Comparison of ENCODE assay signal across 8 cellular contexts in genomic region chr2:241860184-241861078, GRCh38. TPM values are rescaled to one million over a fixed set of nuclear protein-coding genes. Genes with fewer than 3 reads are reported as not detected.
DNase-seq lines count a peak whose midpoint lies in the region; ATAC-seq, FAIRE-seq and TF ChIP-seq lines count a peak whose summit lies in the region.

No MANE protein-coding gene starts in this region.

- 76% methylated on average over 10 of the region's 10 CpGs for WGBS in GM12878 (ENCODE audit: insufficient coverage, insufficient replicate concordance, low lambda C conversion rate, missing lambda C conversion rate)

- no peak for FAIRE-seq in GM12878 (lab: Jason Lieb, UNC)

- H3K4me1 ChIP-seq in GM12878 (ENCODE audit: control insufficient read depth, insufficient read depth, low read length): peaks cover 45% of the 10 kb centered on the region

- in situ Hi-C loops in GM12878 (cut with MboI): no loop called here

- H3K27me3 Mint-ChIP-seq in CD14-positive monocyte (ENCODE audit: low read depth in 3 of 3): peaks cover 21 to 44% (median 30%) of the 10 kb centered on the region in 3 donors
- H3K27me3 Mint-ChIP-seq in naive thymus-derived CD8-positive, alpha-beta T cell: peaks cover 22 to 40% (median 36%) of the 10 kb centered on the region in 5 donors

- intact Hi-C loops in CD14-positive monocyte (cut with micrococcal nuclease) (no loop called here), GM12878 (cut with micrococcal nuclease; ENCODE audit: unreplicated experiment) (no loop called here)

- H3K9me3 Mint-ChIP-seq in CD14-positive monocyte: peaks cover 0 to 17% (median 8%) of the 10 kb centered on the region in 7 donors
- no peaks in the 10 kb centered on the region for H3K9me3 Mint-ChIP-seq in naive thymus-derived CD8-positive, alpha-beta T cell

- no TSS peak for BruUV-seq in GM12878 (replicated peaks; lab: Mats Ljungman, UMichigan)

- SMC1A ChIA-PET in GM12878 (lab: Charles Lee; ENCODE audit: uncharacterized antibody, unreplicated experiment): interaction anchor here (1.4 to 1.8 kb wide), 3 partner anchors 8 to 19 kb away, joined by 6 read pairs; no protein-coding TSS in a partner anchor

- H3K4me3 ChIP-seq in GM12878: peak overlapping the region; percentile 56; the same call in 1 of the 2 replicates

- H3K27ac Mint-ChIP-seq in CD14-positive monocyte: no peak overlapping the region
- peak overlapping the region in 3 of 10 donors; percentile 36 to 88 (median 76) for H3K27ac Mint-ChIP-seq in naive thymus-derived CD8-positive, alpha-beta T cell

- no peaks in the 10 kb centered on the region for H3K36me3 ChIP-seq in GM12878 (ENCODE audit: control insufficient read depth in 2 of 2, insufficient read depth in 2 of 2, low read length in 1 of 2)

- no peaks in the 10 kb centered on the region for H3K36me3 Mint-ChIP-seq in CD14-positive monocyte
- no peaks in the 10 kb centered on the region for H3K36me3 Mint-ChIP-seq in naive thymus-derived CD8-positive, alpha-beta T cell

- CTCF ChIA-PET in GM12878 (lab: Yijun Ruan, JAX): interaction anchor here (0.5 to 1.8 kb wide), 5 partner anchors 8 to 206 kb away, joined by 3 to 10 read pairs (median 4); partner anchors contain the start of gene RTP5

- peak overlapping the region; percentile 97 for H3K27ac ChIP-seq in GM12878 (ENCODE audit: control insufficient read depth, insufficient read depth)

- H3K9ac ChIP-seq in GM12878 (ENCODE audit: control insufficient read depth, insufficient read depth, low read length): peak overlapping the region; percentile 77

- ATAC-seq in GM21786 (IDR thresholded peaks at IDR 0.05; ENCODE audit: unreplicated experiment) (peak; percentile 10), GM12878 (peak; percentile 29), HG03108 (IDR thresholded peaks at IDR 0.05; ENCODE audit: unreplicated experiment) (no peak)
- ATAC-seq in naive thymus-derived CD8-positive, alpha-beta T cell: peak; percentile 24 to 60

- RAD21 ChIA-PET in GM12878 (lab: Charles Lee; ENCODE audit: unreplicated experiment): interaction anchor here (0.5 to 1.6 kb wide), 6 partner anchors 9 to 554 kb away, joined by 3 to 16 read pairs (median 3); partner anchors contain the start of gene RTP5

- DNase-seq in CD14-positive monocyte (ENCODE audit: low spot score): peak; percentile 40
- DNase-seq in GM12878 (ENCODE audit: low read depth, low spot score): no peak
- peak in 1 of 10 donors; percentile 31 for DNase-seq in naive thymus-derived CD8-positive, alpha-beta T cell
- no peak for DNase-seq in NCI-H1417 (lab: John Stamatoyannopoulos, UW)
- no peak for DNase-seq in activated naive CD4-positive, alpha-beta T cell treated with Interleukin-2 at 50 U/mL for 16 hours
- no peak for DNase-seq in ecto neural progenitor cell (ENCODE audit: low spot score)

- TF ChIP-seq CTCF in CD14-positive monocyte (IDR thresholded peaks at IDR 0.05) (no peak), GM12878 (IDR thresholded peaks at IDR 0.05 in 2 of 3, conservative IDR thresholded peaks at IDR 0.05 in 1 of 3; ENCODE audit: control insufficient read depth in 2 of 3, extremely low read depth in 1 of 3, insufficient read depth in 1 of 3, low read depth in 3 of 3, low read length in 3 of 3) (no peak)

- H3K79me2 ChIP-seq in GM12878 (ENCODE audit: control insufficient read depth, insufficient read depth, low read length): peaks cover 7% of the 10 kb centered on the region

- H2AFZ ChIP-seq in GM12878 (ENCODE audit: control insufficient read depth, low read depth, low read length): no peak overlapping the region; the same call in 1 of the 2 replicates

- no peak for TF ChIP-seq EP300 in GM12878 (IDR thresholded peaks at IDR 0.05; ENCODE audit: borderline replicate concordance in 1 of 2, control insufficient read depth in 1 of 2, low read depth in 2 of 2, low read length in 2 of 2)

- POLR2A ChIA-PET in GM12878 (lab: Charles Lee): interaction anchor here (0.9 to 3.5 kb wide), 4 partner anchors 8 to 126 kb away, joined by 3 to 26 read pairs (median 6); partner anchors contain the start of gene D2HGDH
- POLR2A ChIA-PET in naive thymus-derived CD8-positive, alpha-beta T cell (lab: Charles Lee): interaction anchor here (0.5 to 1.2 kb wide), 2 partner anchors 16 to 154 kb away, joined by 3 to 7 read pairs; no protein-coding TSS in a partner anchor

- TF ChIP-seq RAD21 in GM12878 (IDR thresholded peaks at IDR 0.05; ENCODE audit: insufficient read depth, low read depth, low read length): no peak

- peaks cover 12% of the 10 kb centered on the region for H3K4me1 Mint-ChIP-seq in CD14-positive monocyte
- H3K4me1 Mint-ChIP-seq in naive thymus-derived CD8-positive, alpha-beta T cell: peaks cover 25 to 51% (median 43%) of the 10 kb centered on the region in 4 donors

- peak overlapping the region; percentile 97 for H3K4me2 ChIP-seq in GM12878 (ENCODE audit: control insufficient read depth, insufficient read depth)

- no peaks in the 10 kb centered on the region; the same call in 1 of the 3 replicates for H3K9me3 ChIP-seq in GM12878 (replicated peaks; ENCODE audit: control insufficient read depth, insufficient read depth, low read length)

- no peaks in the 10 kb centered on the region; a peak in 1 of 4 replicates for H3K27me3 ChIP-seq in GM12878 (replicated peaks in 1 of 2; ENCODE audit: control insufficient read depth in 2 of 2, insufficient read depth in 2 of 2, low read length in 1 of 2)

- H4K20me1 ChIP-seq in GM12878 (ENCODE audit: control insufficient read depth, insufficient read depth): no peaks in the 10 kb centered on the region

- TF ChIP-seq POLR2A in GM12878 (IDR thresholded peaks at IDR 0.05; ENCODE audit: low read depth, low read length): peak; percentile 27

- H3K4me3 Mint-ChIP-seq in CD14-positive monocyte: no peak overlapping the region
- H3K4me3 Mint-ChIP-seq in naive thymus-derived CD8-positive, alpha-beta T cell: peak overlapping the region in 4 of 10 donors; percentile 8 to 91 (median 55)

RNA-seq across cellular contexts. Expression of gene PDCD1, which starts 1.7 kb away (rescaled TPM):
- polyA plus RNA-seq in CD14-positive monocyte: under 1 TPM in 1 of 2 donors, not detected in 1; 0.08 TPM
- 10.1 and 11.8 TPM in 2 replicates for total RNA-seq in GM12878 (2013; cell fraction: nucleolus; rRNA removed)
- 3.7 and 3.9 TPM in 2 replicates for total RNA-seq in GM12878 (2014; rRNA removed)
- 1.1 and 1.5 TPM in 2 replicates for total RNA-seq in GM12878 (2014; rRNA removed; fragmentation: Illumina TruSeq; extraction: Trizol)
- total RNA-seq in GM12878 (2021): 3.6 and 4.0 TPM in 2 replicates
- 1.2 TPM for polyA plus RNA-seq in GM12878 (2011; ENCODE audit: low read depth)
- 3.8 and 6.4 TPM in 2 replicates for polyA plus RNA-seq in GM12878 (2011; rRNA removed)
- 11.9 and 20.2 TPM in 2 replicates for polyA plus RNA-seq in GM12878 (2011; cell fraction: cytosol; rRNA removed)
- 23.7 and 25.2 TPM in 2 replicates for polyA plus RNA-seq in GM12878 (2011; cell fraction: nucleus; rRNA removed)
- polyA plus RNA-seq in GM12878 (2012): 5.5 and 7.3 TPM in 2 replicates
- polyA plus RNA-seq in GM12878 (2014; fragmentation: Illumina TruSeq; extraction: Trizol): 0.62 TPM in 1 of 2 replicates, not detected in the other
- not detected for polyA plus RNA-seq in GM12878 (2014; fragmentation: Nextera tagmentation; extraction: Ambion mirVana)
- polyA plus RNA-seq in GM12878 (2014; rRNA removed): 4.2 and 4.6 TPM in 2 replicates
- polyA plus RNA-seq in GM12878 (2016; fragmentation: Nextera tagmentation; extraction: Ambion mirVana): 1 to 10 TPM; 1.4 to 1.9 TPM
- 2.3 and 12.1 TPM in 2 replicates for polyA minus RNA-seq in GM12878 (2011; rRNA and poly(A)+ RNA removed)
- polyA minus RNA-seq in GM12878 (2011; cell fraction: cytosol; rRNA and poly(A)+ RNA removed): 5.8 and 7.2 TPM in 2 replicates
- 3.0 and 4.2 TPM in 2 replicates for polyA minus RNA-seq in GM12878 (2011; cell fraction: nucleus; rRNA and poly(A)+ RNA removed)
- under 1 TPM; 0.23 to 0.47 TPM for total RNA-seq in naive thymus-derived CD8-positive, alpha-beta T cell
- polyA plus RNA-seq in naive thymus-derived CD8-positive, alpha-beta T cell: 1 to 10 TPM in 1 of 3 donors, under 1 TPM in 2; 0.15 to 6.0 (median 0.60) TPM

RNA-seq across cellular contexts. Expression of gene RTP5, which starts 9.1 kb away (rescaled TPM):
- polyA plus RNA-seq in CD14-positive monocyte (not detected), GM12878 (2011; rRNA removed) (not detected in 2 replicates), GM12878 (2014; fragmentation: Illumina TruSeq; extraction: Trizol) (not detected in 2 replicates), GM12878 (2014; fragmentation: Nextera tagmentation; extraction: Ambion mirVana) (not detected), GM12878 (2014; rRNA removed) (0.05 TPM in 1 of 2 replicates, not detected in the other), GM12878 (2016; fragmentation: Nextera tagmentation; extraction: Ambion mirVana) (not detected)
- not detected in 2 replicates for total RNA-seq in GM12878 (2013; cell fraction: nucleolus; rRNA removed)
- total RNA-seq in GM12878 (2014; rRNA removed) (not detected in 2 replicates), GM12878 (2014; rRNA removed; fragmentation: Illumina TruSeq; extraction: Trizol) (not detected in 2 replicates), GM12878 (2021) (not detected in 2 replicates)
- polyA plus RNA-seq in GM12878 (2011; ENCODE audit: low read depth): not detected
- not detected in 2 replicates for polyA plus RNA-seq in GM12878 (2011; cell fraction: cytosol; rRNA removed)
- 0.07 and 0.09 TPM in 2 replicates for polyA plus RNA-seq in GM12878 (2011; cell fraction: nucleus; rRNA removed)
- 0.15 and 0.17 TPM in 2 replicates for polyA plus RNA-seq in GM12878 (2012)
- not detected in 2 replicates for polyA minus RNA-seq in GM12878 (2011; rRNA and poly(A)+ RNA removed)
- polyA minus RNA-seq in GM12878 (2011; cell fraction: cytosol; rRNA and poly(A)+ RNA removed): not detected in 2 replicates
- polyA minus RNA-seq in GM12878 (2011; cell fraction: nucleus; rRNA and poly(A)+ RNA removed): not detected in 2 replicates
- not detected for total RNA-seq in naive thymus-derived CD8-positive, alpha-beta T cell
- not detected for polyA plus RNA-seq in naive thymus-derived CD8-positive, alpha-beta T cell

RNA-seq across cellular contexts. Expression of gene NEU4, which starts 51.4 kb away (rescaled TPM):
- under 1 TPM; 0.26 to 0.99 TPM for polyA plus RNA-seq in CD14-positive monocyte
- total RNA-seq in GM12878 (2013; cell fraction: nucleolus; rRNA removed): 1.1 and 1.3 TPM in 2 replicates
- 0.05 and 0.06 TPM in 2 replicates for total RNA-seq in GM12878 (2014; rRNA removed)
- total RNA-seq in GM12878 (2014; rRNA removed; fragmentation: Illumina TruSeq; extraction: Trizol): 0.05 TPM in 1 of 2 replicates, not detected in the other
- total RNA-seq in GM12878 (2021): 0.28 and 0.98 TPM in 2 replicates
- not detected for polyA plus RNA-seq in GM12878 (2011; ENCODE audit: low read depth)
- not detected in 2 replicates for polyA plus RNA-seq in GM12878 (2011; rRNA removed)
- polyA plus RNA-seq in GM12878 (2011; cell fraction: cytosol; rRNA removed): 0.06 and 0.12 TPM in 2 replicates
- 0.24 and 0.32 TPM in 2 replicates for polyA plus RNA-seq in GM12878 (2011; cell fraction: nucleus; rRNA removed)
- polyA plus RNA-seq in GM12878 (2012): 0.31 and 0.56 TPM in 2 replicates
- 0.01 TPM in 1 of 2 replicates, not detected in the other for polyA plus RNA-seq in GM12878 (2014; fragmentation: Illumina TruSeq; extraction: Trizol)
- polyA plus RNA-seq in GM12878 (2014; fragmentation: Nextera tagmentation; extraction: Ambion mirVana): not detected
- 0.08 and 0.14 TPM in 2 replicates for polyA plus RNA-seq in GM12878 (2014; rRNA removed)
- polyA plus RNA-seq in GM12878 (2016; fragmentation: Nextera tagmentation; extraction: Ambion mirVana): under 1 TPM in 1 of 2 experiments, not detected in 1; 0.23 TPM
- polyA minus RNA-seq in GM12878 (2011; rRNA and poly(A)+ RNA removed): 0.05 TPM in 1 of 2 replicates, not detected in the other
- not detected in 2 replicates for polyA minus RNA-seq in GM12878 (2011; cell fraction: cytosol; rRNA and poly(A)+ RNA removed)
- polyA minus RNA-seq in GM12878 (2011; cell fraction: nucleus; rRNA and poly(A)+ RNA removed): 0.86 TPM in 1 of 2 replicates, not detected in the other
- total RNA-seq in naive thymus-derived CD8-positive, alpha-beta T cell: not detected
- polyA plus RNA-seq in naive thymus-derived CD8-positive, alpha-beta T cell: not detected
